In the genomic region with DNA sequence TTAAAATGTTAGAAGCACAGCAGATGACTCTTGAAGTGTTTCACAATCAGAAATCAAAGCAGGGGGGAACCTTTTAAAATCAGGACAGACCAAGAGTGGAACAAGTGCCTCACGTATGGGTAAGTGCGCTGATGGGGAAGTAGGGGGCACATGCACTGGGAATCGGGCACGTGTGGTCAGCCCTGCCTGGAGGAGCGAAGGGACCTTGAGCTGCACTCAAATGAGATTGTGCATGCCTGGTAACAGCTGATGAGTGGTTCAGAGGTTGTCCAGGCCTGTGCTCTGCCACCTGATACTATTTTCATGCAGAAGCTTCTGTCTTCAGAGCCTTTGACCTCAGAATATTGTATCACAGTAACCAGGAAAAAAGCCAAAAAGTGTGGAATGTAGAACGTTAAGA, we compare ENCODE assay signal across 24 cellular contexts. TPM values are rescaled to one million over a fixed set of nuclear protein-coding genes. Genes with fewer than 3 reads are reported as not detected.
DNase-seq lines count a peak whose midpoint lies in the region; ATAC-seq, FAIRE-seq and TF ChIP-seq lines count a peak whose summit lies in the region.
"Had no signal": no experiment of that assay in that cellular context is flagged by ENCODE, and none has a peak within 500 bp of the region (broad histone marks: within the 10 kb centered on the region; RNA-seq: fewer than 3 reads in every experiment).

No MANE protein-coding gene starts in this region.

- H3K4me2 ChIP-seq in osteoblast (ENCODE audit: insufficient read depth, low read length) = peak overlapping the region; percentile 13
- H3K4me2 ChIP-seq: A549, smooth muscle cell had no signal

- no peaks in the 10 kb centered on the region for H3K27me3 ChIP-seq in osteoblast (ENCODE audit: insufficient read depth, low read length)
- peaks cover 4% of the 10 kb centered on the region for H3K27me3 ChIP-seq in foreskin keratinocyte
- H3K27me3 ChIP-seq: upper lobe of right lung had no signal

- no peak for ATAC-seq in activated T-cell treated with anti-CD3 and anti-CD28 coated beads, Interleukin-2, amount 50 U/mL, for 72 hours (replicated peaks in 1 of 2)
- no peak for ATAC-seq in activated T-cell treated with anti-CD3 and anti-CD28 coated beads, Interleukin-2, amount 50 U/mL, for 4 hours
- no peak for ATAC-seq in foreskin keratinocyte
- ATAC-seq: lower lobe of right lung, upper lobe of right lung had no signal

- no peak for TF ChIP-seq CTCF in NB4 (IDR thresholded peaks at IDR 0.05; ENCODE audit: low read depth, low read length)
- no peak for TF ChIP-seq CTCF in glutamatergic neuron (IDR thresholded peaks at IDR 0.05; ENCODE audit: partially characterized antibody, unreplicated experiment)
- no peak for TF ChIP-seq CTCF in osteoblast (IDR thresholded peaks at IDR 0.05; ENCODE audit: extremely low read depth, low read depth, low read length)
- no peak for TF ChIP-seq CTCF in foreskin keratinocyte (conservative IDR thresholded peaks at IDR 0.05)

- no peaks in the 10 kb centered on the region for H3K36me3 ChIP-seq in osteoblast (ENCODE audit: insufficient read depth, low read length)
- H3K36me3 ChIP-seq: lower lobe of right lung, upper lobe of right lung had no signal

- peak overlapping the region; percentile 42 to 50 for H3K4me3 Mint-ChIP-seq in activated T-cell treated with anti-CD3 and anti-CD28 coated beads, Interleukin-2, amount 50 U/mL, for 72 hours
- H3K4me3 Mint-ChIP-seq in activated T-cell treated with anti-CD3 and anti-CD28 coated beads, Interleukin-2, amount 50 U/mL, for 4 hours = no peak overlapping the region
- peak overlapping the region; percentile 4 for H3K4me3 Mint-ChIP-seq in glutamatergic neuron (ENCODE audit: unreplicated experiment)
- H3K4me3 Mint-ChIP-seq: IgD-negative memory B cell had no signal

- TF ChIP-seq POLR2A in NB4 (IDR thresholded peaks at IDR 0.05; ENCODE audit: extremely low read depth, insufficient read length) = no peak

- no peaks in the 10 kb centered on the region for H3K9me3 ChIP-seq in osteoblast (ENCODE audit: low read depth, low read length)
- H3K9me3 ChIP-seq: A549, lower lobe of right lung, upper lobe of right lung had no signal

- H3K4me1 ChIP-seq in osteoblast (ENCODE audit: insufficient read depth, low read length) (peaks cover 21% of the 10 kb centered on the region), foreskin keratinocyte (no peaks in the 10 kb centered on the region)
- H3K4me1 ChIP-seq: A549, lower lobe of right lung, upper lobe of right lung had no signal

- no peaks in the 10 kb centered on the region for H3K36me3 Mint-ChIP-seq in activated T-cell treated with anti-CD3 and anti-CD28 coated beads, Interleukin-2, amount 50 U/mL, for 72 hours (ENCODE audit: insufficient read depth in 2 of 2)
- no peaks in the 10 kb centered on the region for H3K36me3 Mint-ChIP-seq in activated T-cell treated with anti-CD3 and anti-CD28 coated beads, Interleukin-2, amount 50 U/mL, for 4 hours (ENCODE audit: insufficient read depth)
- no peaks in the 10 kb centered on the region for H3K36me3 Mint-ChIP-seq in glutamatergic neuron (ENCODE audit: unreplicated experiment)
- H3K36me3 Mint-ChIP-seq: IgD-negative memory B cell had no signal

- H3K27ac Mint-ChIP-seq in activated T-cell treated with anti-CD3 and anti-CD28 coated beads, Interleukin-2, amount 50 U/mL, for 72 hours = peak overlapping the region; percentile 59
- peak overlapping the region; percentile 6 for H3K27ac Mint-ChIP-seq in glutamatergic neuron (ENCODE audit: unreplicated experiment)
- H3K27ac Mint-ChIP-seq: IgD-negative memory B cell had no signal

- H4K20me1 ChIP-seq in osteoblast (ENCODE audit: insufficient read depth, low read length) = no peaks in the 10 kb centered on the region

- no peak for FAIRE-seq in frontal cortex (lab: Jason Lieb, UNC)
- FAIRE-seq: A549, colon, islet of Langerhans had no signal

- H3K79me2 ChIP-seq in osteoblast (ENCODE audit: insufficient read depth, low read length) = no peaks in the 10 kb centered on the region

- H3K27ac ChIP-seq in osteoblast (ENCODE audit: low read depth, low read length) = peak overlapping the region; percentile 21
- H3K27ac ChIP-seq in foreskin keratinocyte = no peak overlapping the region
- H3K27ac ChIP-seq: A549, lower lobe of right lung, upper lobe of right lung had no signal

- H3K27me3 Mint-ChIP-seq in activated T-cell treated with anti-CD3 and anti-CD28 coated beads, Interleukin-2, amount 50 U/mL, for 72 hours (ENCODE audit: low read depth) = peaks cover 7% of the 10 kb centered on the region
- peaks cover 8% of the 10 kb centered on the region for H3K27me3 Mint-ChIP-seq in activated T-cell treated with anti-CD3 and anti-CD28 coated beads, Interleukin-2, amount 50 U/mL, for 4 hours (ENCODE audit: low read depth)
- H3K27me3 Mint-ChIP-seq in glutamatergic neuron (ENCODE audit: unreplicated experiment) = peaks cover 5% of the 10 kb centered on the region

- no peaks in the 10 kb centered on the region for H3K9me3 Mint-ChIP-seq in activated T-cell treated with anti-CD3 and anti-CD28 coated beads, Interleukin-2, amount 50 U/mL, for 72 hours
- H3K9me3 Mint-ChIP-seq in activated T-cell treated with anti-CD3 and anti-CD28 coated beads, Interleukin-2, amount 50 U/mL, for 4 hours = no peaks in the 10 kb centered on the region
- no peaks in the 10 kb centered on the region for H3K9me3 Mint-ChIP-seq in glutamatergic neuron (ENCODE audit: unreplicated experiment)
- H3K9me3 Mint-ChIP-seq: IgD-negative memory B cell had no signal

- peaks cover 36% of the 10 kb centered on the region for H3K4me1 Mint-ChIP-seq in activated T-cell treated with anti-CD3 and anti-CD28 coated beads, Interleukin-2, amount 50 U/mL, for 72 hours (ENCODE audit: low read depth)
- H3K4me1 Mint-ChIP-seq in activated T-cell treated with anti-CD3 and anti-CD28 coated beads, Interleukin-2, amount 50 U/mL, for 4 hours (ENCODE audit: low read depth) = peaks cover 5% of the 10 kb centered on the region
- H3K4me1 Mint-ChIP-seq in glutamatergic neuron (ENCODE audit: low read depth, unreplicated experiment) = peaks cover 10% of the 10 kb centered on the region

- DNase-seq in activated T-cell treated with anti-CD3 and anti-CD28 coated beads, Interleukin-2, amount 50 U/mL, for 72 hours = no peak
- DNase-seq in activated T-cell treated with anti-CD3 and anti-CD28 coated beads, Interleukin-2, amount 50 U/mL, for 4 hours = no peak
- peak; percentile 32 for DNase-seq in NB4 (ENCODE audit: low read depth)
- no peak for DNase-seq in glutamatergic neuron
- no peak for DNase-seq in osteoblast (ENCODE audit: insufficient read length, low spot score, missing footprints)
- DNase-seq in NCI-H1092 (lab: John Stamatoyannopoulos, UW) = no peak
- DNase-seq in foreskin keratinocyte = no peak
- no peak for DNase-seq in frontal cortex (ENCODE audit: low spot score in 2 of 2)
- DNase-seq: activated CD4-positive, alpha-beta T cell treated with anti-CD3 and anti-CD28 coated beads, Interleukin-2, amount 50 U/mL, for 4 hours; activated naive CD4-positive, alpha-beta T cell treated with Interleukin-2 at 50 U/mL for 16 hours; DMS153; effector CD8-positive, alpha-beta T cell; lower lobe of right lung; NCI-H187; nucleus accumbens; RPMI8226; stimulated activated CD4-positive, alpha-beta T cell treated with anti-CD3 and anti-CD28 coated beads, Interleukin-2, amount 100 ng/mL, for 24 hours; substantia nigra had no signal

- no peak overlapping the region for H2AFZ ChIP-seq in osteoblast (ENCODE audit: low read length)

- H3K4me3 ChIP-seq in NB4 (ENCODE audit: low read depth, low read length) (no peak overlapping the region), osteoblast (ENCODE audit: insufficient read depth, low read length) (no peak overlapping the region)
- H3K4me3 ChIP-seq: A549, lower lobe of right lung, smooth muscle cell, upper lobe of right lung had no signal

RNA-seq across cellular contexts. Expression of gene XYLT2, which starts 13.7 kb away (rescaled TPM):
- total RNA-seq in activated T-cell treated with anti-CD3 and anti-CD28 coated beads, Interleukin-2, amount 50 U/mL, for 72 hours = 10 to 100 TPM; 24.2 to 43.8 TPM
- total RNA-seq in activated T-cell treated with anti-CD3 and anti-CD28 coated beads, Interleukin-2, amount 50 U/mL, for 4 hours = 10 to 100 TPM; 23.8 to 25.0 (median 24.1) TPM
- total RNA-seq in glutamatergic neuron (ENCODE audit: unreplicated experiment) (11.0 TPM), osteoblast (40.5 and 46.6 TPM in 2 replicates), foreskin keratinocyte (36.5 and 38.0 TPM in 2 replicates), frontal cortex (9.0 TPM)
- 21.8 and 22.2 TPM in 2 replicates for polyA plus RNA-seq in foreskin keratinocyte

RNA-seq across cellular contexts. Expression of gene MRPL27, which starts 40.8 kb away (rescaled TPM):
- total RNA-seq in activated T-cell treated with anti-CD3 and anti-CD28 coated beads, Interleukin-2, amount 50 U/mL, for 72 hours = 10 to 100 TPM; 44.6 to 45.9 TPM
- total RNA-seq in activated T-cell treated with anti-CD3 and anti-CD28 coated beads, Interleukin-2, amount 50 U/mL, for 4 hours = 100 to 1,000 TPM in 2 of 3 donors, 10 to 100 TPM in 1; 85.2 to 109 (median 102) TPM
- total RNA-seq in glutamatergic neuron (ENCODE audit: unreplicated experiment) (77.2 TPM), osteoblast (54.2 and 55.7 TPM in 2 replicates), foreskin keratinocyte (116 and 123 TPM in 2 replicates), frontal cortex (38.7 TPM)
- polyA plus RNA-seq in foreskin keratinocyte = 171 and 178 TPM in 2 replicates

RNA-seq across cellular contexts. Expression of gene EME1, which starts 40.8 kb away (rescaled TPM):
- 10 to 100 TPM; 42.9 to 43.1 TPM for total RNA-seq in activated T-cell treated with anti-CD3 and anti-CD28 coated beads, Interleukin-2, amount 50 U/mL, for 72 hours
- 10 to 100 TPM; 12.2 to 13.3 (median 12.6) TPM for total RNA-seq in activated T-cell treated with anti-CD3 and anti-CD28 coated beads, Interleukin-2, amount 50 U/mL, for 4 hours
- 4.7 TPM for total RNA-seq in glutamatergic neuron (ENCODE audit: unreplicated experiment)
- total RNA-seq in osteoblast = 0.59 and 0.72 TPM in 2 replicates
- total RNA-seq in foreskin keratinocyte = 11.8 and 13.5 TPM in 2 replicates
- polyA plus RNA-seq in foreskin keratinocyte = 8.5 and 9.7 TPM in 2 replicates
- 1.2 TPM for total RNA-seq in frontal cortex
- polyA plus RNA-seq: IgD-negative memory B cell had no signal

RNA-seq across cellular contexts. Expression of gene TMEM92, which starts 57.9 kb away (rescaled TPM):
- total RNA-seq in activated T-cell treated with anti-CD3 and anti-CD28 coated beads, Interleukin-2, amount 50 U/mL, for 72 hours = under 1 TPM in 1 of 2 donors, not detected in 1; 0.51 TPM
- total RNA-seq in activated T-cell treated with anti-CD3 and anti-CD28 coated beads, Interleukin-2, amount 50 U/mL, for 4 hours = not detected
- total RNA-seq in glutamatergic neuron (ENCODE audit: unreplicated experiment) = not detected
- under 0.01 and 0.36 TPM in 2 replicates for total RNA-seq in osteoblast
- total RNA-seq in foreskin keratinocyte = 2.8 and 6.5 TPM in 2 replicates
- polyA plus RNA-seq in foreskin keratinocyte = 6.7 and 12.4 TPM in 2 replicates
- not detected for total RNA-seq in frontal cortex
- polyA plus RNA-seq: IgD-negative memory B cell had no signal
